Comparison of ENCODE assay signal across 1 cellular context in the genomic region with DNA sequence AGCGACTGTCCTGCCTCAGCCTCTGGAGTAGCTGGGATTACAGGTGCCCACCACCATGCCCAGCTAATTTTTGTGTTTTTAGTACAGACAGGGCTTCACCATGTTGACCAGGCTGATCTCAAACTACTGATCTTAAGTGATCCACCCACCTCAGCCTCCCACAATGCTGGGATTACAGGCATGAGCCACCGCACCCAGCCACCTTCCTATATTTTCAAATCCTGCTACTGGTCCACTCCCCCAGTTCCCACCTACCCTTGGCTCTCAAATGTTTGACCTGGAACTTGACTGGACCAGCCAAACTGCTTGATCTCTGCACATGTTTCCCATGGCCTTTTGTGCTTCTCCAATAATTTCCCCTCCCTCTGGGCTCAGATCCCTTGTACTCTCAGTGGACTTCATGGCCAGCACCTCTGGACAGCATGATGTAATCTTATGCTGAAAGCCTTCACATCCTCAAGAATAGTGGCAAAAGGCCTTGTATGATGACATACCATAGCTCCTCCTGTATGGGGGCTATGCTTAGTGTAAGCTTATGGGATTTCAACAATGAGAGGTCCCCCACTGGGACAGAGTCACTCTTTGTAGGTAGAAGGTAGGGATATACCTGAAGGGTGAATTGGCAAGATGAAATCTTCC.
TF ChIP-seq lines count a peak whose summit lies in the region.

No MANE protein-coding gene starts in this region.

TF ChIP-seq in K562, 482 proteins besides CTCF, POLR2A, EP300 and RAD21:
- TF ChIP-seq, protein P1, sequence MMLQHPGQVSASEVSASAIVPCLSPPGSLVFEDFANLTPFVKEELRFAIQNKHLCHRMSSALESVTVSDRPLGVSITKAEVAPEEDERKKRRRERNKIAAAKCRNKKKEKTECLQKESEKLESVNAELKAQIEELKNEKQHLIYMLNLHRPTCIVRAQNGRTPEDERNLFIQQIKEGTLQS (IDR thresholded peaks at IDR 0.05) = peak; percentile 70
- TF ChIP-seq, protein P1 (CRISPR knock-in tag; conservative IDR thresholded peaks at IDR 0.05) = no peak
- TF ChIP-seq ZNF282 (CRISPR knock-in tag; IDR thresholded peaks at IDR 0.05) (no peak), SMAD4 (CRISPR knock-in tag; conservative IDR thresholded peaks at IDR 0.05) (0 out of 2 replicates have a peak, but pooled peaks have one; percentile 45), CEBPG (CRISPR knock-in tag; IDR thresholded peaks at IDR 0.05) (peak; percentile 46), CEBPG (tag; conservative IDR thresholded peaks at IDR 0.05 in 1 of 2, IDR thresholded peaks at IDR 0.05 in 1 of 2) (peak in 1 of 2 experiments; percentile 88; a peak in 3 of 4 replicates), ATF7 (IDR thresholded peaks at IDR 0.05) (peak; percentile 43; the same call in 1 of the 2 replicates), PPARD (CRISPR knock-in tag; IDR thresholded peaks at IDR 0.05) (no peak)
- TF ChIP-seq, protein P2, sequence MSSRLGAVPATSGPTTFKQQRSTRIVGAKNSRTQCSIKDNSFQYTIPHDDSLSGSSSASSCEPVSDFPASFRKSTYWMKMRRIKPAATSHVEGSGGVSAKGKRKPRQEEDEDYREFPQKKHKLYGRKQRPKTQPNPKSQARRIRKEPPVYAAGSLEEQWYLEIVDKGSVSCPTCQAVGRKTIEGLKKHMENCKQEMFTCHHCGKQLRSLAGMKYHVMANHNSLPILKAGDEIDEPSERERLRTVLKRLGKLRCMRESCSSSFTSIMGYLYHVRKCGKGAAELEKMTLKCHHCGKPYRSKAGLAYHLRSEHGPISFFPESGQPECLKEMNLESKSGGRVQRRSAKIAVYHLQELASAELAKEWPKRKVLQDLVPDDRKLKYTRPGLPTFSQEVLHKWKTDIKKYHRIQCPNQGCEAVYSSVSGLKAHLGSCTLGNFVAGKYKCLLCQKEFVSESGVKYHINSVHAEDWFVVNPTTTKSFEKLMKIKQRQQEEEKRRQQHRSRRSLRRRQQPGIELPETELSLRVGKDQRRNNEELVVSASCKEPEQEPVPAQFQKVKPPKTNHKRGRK (tag; IDR thresholded peaks at IDR 0.05) = peak; percentile 36; the same call in 1 of the 2 replicates
- TF ChIP-seq, protein P3, sequence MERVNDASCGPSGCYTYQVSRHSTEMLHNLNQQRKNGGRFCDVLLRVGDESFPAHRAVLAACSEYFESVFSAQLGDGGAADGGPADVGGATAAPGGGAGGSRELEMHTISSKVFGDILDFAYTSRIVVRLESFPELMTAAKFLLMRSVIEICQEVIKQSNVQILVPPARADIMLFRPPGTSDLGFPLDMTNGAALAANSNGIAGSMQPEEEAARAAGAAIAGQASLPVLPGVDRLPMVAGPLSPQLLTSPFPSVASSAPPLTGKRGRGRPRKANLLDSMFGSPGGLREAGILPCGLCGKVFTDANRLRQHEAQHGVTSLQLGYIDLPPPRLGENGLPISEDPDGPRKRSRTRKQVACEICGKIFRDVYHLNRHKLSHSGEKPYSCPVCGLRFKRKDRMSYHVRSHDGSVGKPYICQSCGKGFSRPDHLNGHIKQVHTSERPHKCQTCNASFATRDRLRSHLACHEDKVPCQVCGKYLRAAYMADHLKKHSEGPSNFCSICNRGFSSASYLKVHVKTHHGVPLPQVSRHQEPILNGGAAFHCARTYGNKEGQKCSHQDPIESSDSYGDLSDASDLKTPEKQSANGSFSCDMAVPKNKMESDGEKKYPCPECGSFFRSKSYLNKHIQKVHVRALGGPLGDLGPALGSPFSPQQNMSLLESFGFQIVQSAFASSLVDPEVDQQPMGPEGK (CRISPR knock-in tag; IDR thresholded peaks at IDR 0.05; ENCODE audit: borderline replicate concordance) = no peak
- TF ChIP-seq, protein P4, sequence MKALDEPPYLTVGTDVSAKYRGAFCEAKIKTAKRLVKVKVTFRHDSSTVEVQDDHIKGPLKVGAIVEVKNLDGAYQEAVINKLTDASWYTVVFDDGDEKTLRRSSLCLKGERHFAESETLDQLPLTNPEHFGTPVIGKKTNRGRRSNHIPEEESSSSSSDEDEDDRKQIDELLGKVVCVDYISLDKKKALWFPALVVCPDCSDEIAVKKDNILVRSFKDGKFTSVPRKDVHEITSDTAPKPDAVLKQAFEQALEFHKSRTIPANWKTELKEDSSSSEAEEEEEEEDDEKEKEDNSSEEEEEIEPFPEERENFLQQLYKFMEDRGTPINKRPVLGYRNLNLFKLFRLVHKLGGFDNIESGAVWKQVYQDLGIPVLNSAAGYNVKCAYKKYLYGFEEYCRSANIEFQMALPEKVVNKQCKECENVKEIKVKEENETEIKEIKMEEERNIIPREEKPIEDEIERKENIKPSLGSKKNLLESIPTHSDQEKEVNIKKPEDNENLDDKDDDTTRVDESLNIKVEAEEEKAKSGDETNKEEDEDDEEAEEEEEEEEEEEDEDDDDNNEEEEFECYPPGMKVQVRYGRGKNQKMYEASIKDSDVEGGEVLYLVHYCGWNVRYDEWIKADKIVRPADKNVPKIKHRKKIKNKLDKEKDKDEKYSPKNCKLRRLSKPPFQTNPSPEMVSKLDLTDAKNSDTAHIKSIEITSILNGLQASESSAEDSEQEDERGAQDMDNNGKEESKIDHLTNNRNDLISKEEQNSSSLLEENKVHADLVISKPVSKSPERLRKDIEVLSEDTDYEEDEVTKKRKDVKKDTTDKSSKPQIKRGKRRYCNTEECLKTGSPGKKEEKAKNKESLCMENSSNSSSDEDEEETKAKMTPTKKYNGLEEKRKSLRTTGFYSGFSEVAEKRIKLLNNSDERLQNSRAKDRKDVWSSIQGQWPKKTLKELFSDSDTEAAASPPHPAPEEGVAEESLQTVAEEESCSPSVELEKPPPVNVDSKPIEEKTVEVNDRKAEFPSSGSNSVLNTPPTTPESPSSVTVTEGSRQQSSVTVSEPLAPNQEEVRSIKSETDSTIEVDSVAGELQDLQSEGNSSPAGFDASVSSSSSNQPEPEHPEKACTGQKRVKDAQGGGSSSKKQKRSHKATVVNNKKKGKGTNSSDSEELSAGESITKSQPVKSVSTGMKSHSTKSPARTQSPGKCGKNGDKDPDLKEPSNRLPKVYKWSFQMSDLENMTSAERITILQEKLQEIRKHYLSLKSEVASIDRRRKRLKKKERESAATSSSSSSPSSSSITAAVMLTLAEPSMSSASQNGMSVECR (CRISPR knock-in tag; IDR thresholded peaks at IDR 0.05) = no peak
TF ChIP-seq in K562: peak in this region for 5.
